In the genomic region with DNA sequence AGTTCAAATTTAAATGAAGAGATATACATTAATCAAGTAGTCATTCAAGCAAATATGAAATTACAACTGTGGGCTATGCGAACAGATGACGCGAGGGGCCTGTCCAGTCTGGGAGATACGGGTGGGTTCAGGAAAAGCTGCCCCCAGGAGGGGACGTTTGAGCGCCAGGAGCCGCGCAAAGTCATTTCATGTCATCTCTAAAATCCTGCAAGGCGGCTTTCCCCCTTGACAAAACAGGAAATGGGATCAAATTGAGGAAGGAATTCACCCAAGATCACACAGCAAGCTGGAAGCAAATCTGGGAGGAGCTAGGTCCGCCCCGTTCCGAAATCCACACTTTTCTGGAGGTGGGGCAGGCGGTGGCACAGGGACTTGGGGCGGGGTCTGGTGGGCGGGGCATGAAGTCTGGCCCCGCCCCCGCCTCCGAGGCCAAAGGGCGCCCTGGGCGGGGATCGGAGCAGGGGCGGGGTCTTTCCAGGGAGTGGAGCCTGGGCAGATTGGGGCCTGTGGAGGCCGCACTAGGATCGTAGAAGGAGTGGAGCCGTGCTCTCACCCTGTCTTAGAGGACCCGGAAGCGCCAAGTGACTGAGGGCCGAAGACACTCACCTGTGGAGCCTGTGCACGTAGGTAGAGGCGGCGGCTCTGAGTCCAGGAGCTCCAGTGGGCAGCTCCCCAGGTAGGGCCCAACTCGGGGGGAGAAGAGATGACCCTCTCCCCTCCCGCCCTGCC, we compare ENCODE assay signal across 7 cellular contexts. TPM values are rescaled to one million over a fixed set of nuclear protein-coding genes. Genes with fewer than 3 reads are reported as not detected.
DNase-seq lines count a peak whose midpoint lies in the region; ATAC-seq, FAIRE-seq and TF ChIP-seq lines count a peak whose summit lies in the region.

A gene with protein sequence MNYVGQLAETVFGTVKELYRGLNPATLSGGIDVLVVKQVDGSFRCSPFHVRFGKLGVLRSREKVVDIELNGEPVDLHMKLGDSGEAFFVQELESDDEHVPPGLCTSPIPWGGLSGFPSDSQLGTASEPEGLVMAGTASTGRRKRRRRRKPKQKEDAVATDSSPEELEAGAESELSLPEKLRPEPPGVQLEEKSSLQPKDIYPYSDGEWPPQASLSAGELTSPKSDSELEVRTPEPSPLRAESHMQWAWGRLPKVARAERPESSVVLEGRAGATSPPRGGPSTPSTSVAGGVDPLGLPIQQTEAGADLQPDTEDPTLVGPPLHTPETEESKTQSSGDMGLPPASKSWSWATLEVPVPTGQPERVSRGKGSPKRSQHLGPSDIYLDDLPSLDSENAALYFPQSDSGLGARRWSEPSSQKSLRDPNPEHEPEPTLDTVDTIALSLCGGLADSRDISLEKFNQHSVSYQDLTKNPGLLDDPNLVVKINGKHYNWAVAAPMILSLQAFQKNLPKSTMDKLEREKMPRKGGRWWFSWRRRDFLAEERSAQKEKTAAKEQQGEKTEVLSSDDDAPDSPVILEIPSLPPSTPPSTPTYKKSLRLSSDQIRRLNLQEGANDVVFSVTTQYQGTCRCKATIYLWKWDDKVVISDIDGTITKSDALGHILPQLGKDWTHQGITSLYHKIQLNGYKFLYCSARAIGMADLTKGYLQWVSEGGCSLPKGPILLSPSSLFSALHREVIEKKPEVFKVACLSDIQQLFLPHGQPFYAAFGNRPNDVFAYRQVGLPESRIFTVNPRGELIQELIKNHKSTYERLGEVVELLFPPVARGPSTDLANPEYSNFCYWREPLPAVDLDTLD (plus strand): TSS at position 495 of the 729 bp plus-strand sequence. CDS start 4,983 bp downstream, outside the sequence.

- 50% methylated on average over 22 of the region's 33 CpGs for WGBS in SK-N-SH (ENCODE audit: low lambda C conversion rate)
- WGBS in adipose tissue, 3 donors, result 11 to 14% (median 11%) methylated on average over 32 to 33 of the region's 33 CpGs
- WGBS in heart left ventricle, 4 donors, result 9 to 14% (median 11%) methylated on average over 18 to 33 of the region's 33 CpGs

- no peak for TF ChIP-seq EP300 in SK-N-SH (IDR thresholded peaks at IDR 0.05; ENCODE audit: borderline replicate concordance in 1 of 2, low read depth in 1 of 2, low read length in 1 of 2)

- CTCF ChIA-PET in SK-N-SH (lab: Yijun Ruan, JAX), result interaction anchor here (0.6 to 9.6 kb wide), 46 partner anchors 10 to 394 kb away, joined by 3 to 112 read pairs (median 5); a partner anchor contains a TSS

- H3K79me2 ChIP-seq in KMS-11 (ENCODE audit: insufficient read depth, low read depth), result no peaks in the 10 kb centered on the region
- no peaks in the 10 kb centered on the region for H3K79me2 ChIP-seq in SK-N-SH (ENCODE audit: insufficient read depth)

- H3K4me3 ChIP-seq in KMS-11 (IDR thresholded peaks at IDR 0.05; ENCODE audit: insufficient read depth, low read depth, low read length) (no peak within 1 kb of the TSS), SK-N-SH (ENCODE audit: low read depth in 2 of 2, low read length in 1 of 2) (peak within 1 kb of the TSS in 1 of 2 experiments; percentile 46; a peak in 1 of 4 replicates), heart left ventricle (peak within 1 kb of the TSS; percentile 18 to 70 (median 60))

- H3K27ac ChIP-seq in KMS-11, result no peak within 1 kb of the TSS
- no peak within 1 kb of the TSS for H3K27ac ChIP-seq in SK-N-SH (ENCODE audit: low read depth in 2 of 2, low read length in 1 of 2)
- no peak within 1 kb of the TSS for H3K27ac ChIP-seq in adipose tissue (ENCODE audit: low read depth, low read length)
- H3K27ac ChIP-seq in heart left ventricle, result peak within 1 kb of the TSS; percentile 66 to 89 (median 74)

- H3K4me2 ChIP-seq in KMS-11 (peak within 1 kb of the TSS; percentile 32; the same call in 1 of the 2 replicates), SK-N-SH (peak within 1 kb of the TSS; percentile 31)

- TF ChIP-seq RAD21 in SK-N-SH (IDR thresholded peaks at IDR 0.05; ENCODE audit: low read length), result no peak

- no peaks in the 10 kb centered on the region; the same call in 1 of the 2 replicates for H3K27me3 ChIP-seq in KMS-11 (ENCODE audit: insufficient read depth, low read depth)
- no peaks in the 10 kb centered on the region for H3K27me3 ChIP-seq in SK-N-SH (ENCODE audit: insufficient read depth)
- peaks cover 0 to 4% (median 0%) of the 10 kb centered on the region in 9 donors for H3K27me3 ChIP-seq in heart left ventricle

- H3K9me3 ChIP-seq in SK-N-SH, result no peaks in the 10 kb centered on the region
- no peaks in the 10 kb centered on the region for H3K9me3 ChIP-seq in heart left ventricle

- H3K36me3 ChIP-seq in KMS-11 (ENCODE audit: insufficient read depth) (no peaks in the 10 kb centered on the region), SK-N-SH (replicated peaks in 1 of 2; ENCODE audit: control insufficient read depth in 1 of 2, insufficient read depth in 2 of 2, low read length in 1 of 2) (no peaks in the 10 kb centered on the region), heart left ventricle (peaks cover 0 to 2% (median 0%) of the 10 kb centered on the region in 9 donors)

- TF ChIP-seq CTCF in KMS-11 (conservative IDR thresholded peaks at IDR 0.05; ENCODE audit: low read depth, low read length), result peak; percentile 71
- no peak for TF ChIP-seq CTCF in SK-N-SH (IDR thresholded peaks at IDR 0.05)
- TF ChIP-seq CTCF in heart left ventricle (IDR thresholded peaks at IDR 0.05), result peak in 9 of 12 donors; percentile 1 to 69 (median 35)

- peak; percentile 95 to 97 (median 96) for ATAC-seq in heart left ventricle

- peak; percentile 29 for DNase-seq in GM18507 (ENCODE audit: extremely low spot score, insufficient read length, low read depth)
- DNase-seq in SK-N-SH, result peak; percentile 84
- DNase-seq in heart left ventricle, result peak; percentile 90 to 93 (median 93)
- peak; percentile 42 for DNase-seq in pons (ENCODE audit: low spot score)
- peak; percentile 95 for DNase-seq in urothelium cell line (ENCODE audit: low spot score)

- intact Hi-C loops in heart left ventricle (cut with DNase I), result loop anchor here in 9 of 10 donors (1.0 to 10.0 kb wide), 14 partner anchors 66 to 354 kb away; a partner anchor contains a TSS

- H3K9ac ChIP-seq in KMS-11 (no peak within 1 kb of the TSS), SK-N-SH (no peak within 1 kb of the TSS)

- FAIRE-seq in GM18507 (lab: Jason Lieb, UNC), result no peak
- FAIRE-seq in urothelium cell line (lab: Jason Lieb, UNC), result no peak

- no peaks in the 10 kb centered on the region for H3F3A ChIP-seq in SK-N-SH (replicated peaks; ENCODE audit: insufficient read depth)

- POLR2A ChIA-PET in SK-N-SH (lab: Yijun Ruan, JAX), result no interaction called here

- H2AFZ ChIP-seq in KMS-11 (ENCODE audit: low read depth), result peak within 1 kb of the TSS; percentile 36; the same call in 1 of the 2 replicates
- peak within 1 kb of the TSS; percentile 75 for H2AFZ ChIP-seq in SK-N-SH (ENCODE audit: low read depth)

- H3K4me1 ChIP-seq in KMS-11 (ENCODE audit: low read depth, poor library complexity, severe bottlenecking) (peaks cover 15% of the 10 kb centered on the region), SK-N-SH (ENCODE audit: control insufficient read depth in 1 of 2, insufficient read depth in 2 of 2, low read depth in 1 of 2, low read length in 1 of 2) (peaks cover 0 to 5% of the 10 kb centered on the region in 2 experiments; a peak in 1 of 4 replicates), heart left ventricle (peaks cover 0 to 44% (median 18%) of the 10 kb centered on the region in 12 donors)

- H4K20me1 ChIP-seq in KMS-11 (ENCODE audit: insufficient read depth), result no peaks in the 10 kb centered on the region
- H4K20me1 ChIP-seq in SK-N-SH (ENCODE audit: insufficient read depth), result no peaks in the 10 kb centered on the region

- no peaks in the 10 kb centered on the region for H3K9me2 ChIP-seq in SK-N-SH

- peak in 1 of 2 donors; percentile 74 for TF ChIP-seq POLR2A in heart left ventricle (IDR thresholded peaks at IDR 0.05)

TF ChIP-seq in SK-N-SH, 30 proteins besides CTCF, POLR2A, EP300 and RAD21:
- TF ChIP-seq MXI1 (IDR thresholded peaks at IDR 0.05; ENCODE audit: low read depth, low read length), result no peak
- TF ChIP-seq GABPA (IDR thresholded peaks at IDR 0.05; ENCODE audit: low read depth), result no peak
- TF ChIP-seq SMC3 (IDR thresholded peaks at IDR 0.05; ENCODE audit: low read depth, low read length), result no peak
- no peak for TF ChIP-seq ELF1 (IDR thresholded peaks at IDR 0.05)
- no peak for TF ChIP-seq POLR2AphosphoS5 (IDR thresholded peaks at IDR 0.05; ENCODE audit: low read depth, low read length)
- TF ChIP-seq TEAD4 (IDR thresholded peaks at IDR 0.05; ENCODE audit: borderline replicate concordance, insufficient read depth), result no peak
- no peak for TF ChIP-seq NFIC (IDR thresholded peaks at IDR 0.05; ENCODE audit: borderline replicate concordance)
- TF ChIP-seq FOXJ3 (CRISPR knock-in tag; IDR thresholded peaks at IDR 0.05), result no peak
- TF ChIP-seq EZH2phosphoT487 (IDR thresholded peaks at IDR 0.05; ENCODE audit: borderline replicate concordance, low read depth), result no peak
- TF ChIP-seq RFX5 (IDR thresholded peaks at IDR 0.05; ENCODE audit: low read length), result no peak

RNA-seq across cellular contexts. Expression of the gene that starts here (rescaled TPM):
- 0.21 and 0.34 TPM in 2 replicates for polyA plus RNA-seq in SK-N-SH (2012; rRNA removed)
- polyA plus RNA-seq in SK-N-SH (2012; cell fraction: cytosol; rRNA removed), result 0.05 and 0.09 TPM in 2 replicates
- 1.8 and 1.9 TPM in 2 replicates for polyA plus RNA-seq in SK-N-SH (2012; cell fraction: nucleus; rRNA removed)
- 10 to 100 TPM; 15.7 to 51.2 (median 44.8) TPM for polyA plus RNA-seq in adipose tissue
- 10 to 100 TPM; 13.2 to 24.1 (median 19.0) TPM for total RNA-seq in heart left ventricle
- 10 to 100 TPM; 12.8 to 23.1 TPM for polyA plus RNA-seq in heart left ventricle

Comparison
In these comparisons a context has a peak if more than half of its experiments do, and no peak if none do; other contexts are left out.
1. RNA of the gene that starts here (polyA plus RNA-seq): 15.7 to 51.2 TPM in adipose tissue and 12.8 to 23.1 TPM in heart left ventricle; 0.05 to 1.9 TPM in SK-N-SH; every median in the first group is over 4 times any median in the second.
2. DNase-seq: peak in every context shown above with its lines; median percentile 95 in urothelium cell line; 93 in heart left ventricle; 84 in SK-N-SH; 42 in pons; 29 in GM18507.
3. H3K27ac ChIP-seq: peak in heart left ventricle (12 of 12); none in KMS-11 (single experiment), SK-N-SH (0 of 2) and adipose tissue (single experiment).